Comparison of ENCODE assay signal across 16 cellular contexts in genomic region chr10:102335184-102335583, GRCh38.
DNase-seq lines count a peak whose midpoint lies in the region; ATAC-seq and TF ChIP-seq lines count a peak whose summit lies in the region.
"Had no signal": no experiment of that assay in that cellular context is flagged by ENCODE, and none has a peak within 500 bp of the region (broad histone marks: within the 10 kb centered on the region; RNA-seq: fewer than 3 reads in every experiment).

No MANE protein-coding gene starts in this region.

- ATAC-seq in body of pancreas (no peak), left ventricle myocardium superior (peak; percentile 88), HG03280 (IDR thresholded peaks at IDR 0.05; ENCODE audit: unreplicated experiment) (no peak), GM21825 (IDR thresholded peaks at IDR 0.05; ENCODE audit: unreplicated experiment) (no peak)

- no peak overlapping the region for H3K4me3 ChIP-seq in body of pancreas
- H3K4me3 ChIP-seq in prostate gland = no peak overlapping the region

- H3K4me1 Mint-ChIP-seq in nephron progenitor cell = peaks cover 25% of the 10 kb centered on the region
- H3K4me1 Mint-ChIP-seq: memory B cell had no signal

- DNase-seq in AG20443 (ENCODE audit: low spot score) (peak; percentile 64), body of pancreas (peak; percentile 19 to 34 (median 24)), left ventricle myocardium superior (peak; percentile 74), prostate gland (ENCODE audit: low spot score) (peak; percentile 31), H4 (ENCODE audit: low spot score) (no peak), nephron progenitor cell (no peak)
- DNase-seq: activated CD8-positive, alpha-beta memory T cell treated with anti-CD3 and anti-CD28 coated beads, Interleukin-2, amount 50 U/mL, for 48 hours; CD8-positive, alpha-beta memory T cell; KBM-7; NCI-H1105; SHP77 treated with DMSO at 0.1 percent for 48 hours had no signal

- no peaks in the 10 kb centered on the region for H3K9me3 Mint-ChIP-seq in nephron progenitor cell
- H3K9me3 Mint-ChIP-seq: CD8-positive, alpha-beta memory T cell; memory B cell; T-helper 2 cell treated with Interferon-gamma antibody and Interleukin-4, amounts not matched to agents 5 μg/mL and 100 μg/mL, for 36 hours had no signal

- H3K27me3 Mint-ChIP-seq in nephron progenitor cell (ENCODE audit: low read depth, poor library complexity) = peaks cover 4% of the 10 kb centered on the region
- H3K27me3 Mint-ChIP-seq: activated naive CD8-positive, alpha-beta T cell; CD8-positive, alpha-beta memory T cell; memory B cell had no signal

- no peak overlapping the region for H3K4me3 Mint-ChIP-seq in nephron progenitor cell
- H3K4me3 Mint-ChIP-seq: activated naive CD8-positive, alpha-beta T cell; CD8-positive, alpha-beta memory T cell; memory B cell; T-helper 2 cell treated with Interferon-gamma antibody and Interleukin-4, amounts not matched to agents 5 μg/mL and 100 μg/mL, for 36 hours had no signal

- H3K36me3 ChIP-seq in body of pancreas (replicated peaks in 1 of 2; ENCODE audit: insufficient read depth in 1 of 2, low read depth in 2 of 2) (no peaks in the 10 kb centered on the region), prostate gland (no peaks in the 10 kb centered on the region)

- TF ChIP-seq POLR2A in body of pancreas (IDR thresholded peaks at IDR 0.05) (no peak), prostate gland (IDR thresholded peaks at IDR 0.05) (no peak)

- WGBS in body of pancreas, 2 donors = 59 to 61% methylated on average over 3 of the region's 3 CpGs
- WGBS in prostate gland = 48% methylated on average over 3 of the region's 3 CpGs

- no peak overlapping the region for H3K27ac Mint-ChIP-seq in nephron progenitor cell
- H3K27ac Mint-ChIP-seq: activated naive CD8-positive, alpha-beta T cell; memory B cell; T-helper 2 cell treated with Interferon-gamma antibody and Interleukin-4, amounts not matched to agents 5 μg/mL and 100 μg/mL, for 36 hours had no signal

- H3K9me3 ChIP-seq in body of pancreas (no peaks in the 10 kb centered on the region), prostate gland (no peaks in the 10 kb centered on the region)

- no peaks in the 10 kb centered on the region for H3K27me3 ChIP-seq in body of pancreas
- H3K27me3 ChIP-seq in prostate gland (replicated peaks; ENCODE audit: insufficient read depth) = no peaks in the 10 kb centered on the region

- H3K27ac ChIP-seq in body of pancreas (no peak overlapping the region), prostate gland (no peak overlapping the region)

- TF ChIP-seq CTCF in body of pancreas (IDR thresholded peaks at IDR 0.05) = no peak
- no peak for TF ChIP-seq CTCF in prostate gland (IDR thresholded peaks at IDR 0.05)
- TF ChIP-seq CTCF in nephron progenitor cell (IDR thresholded peaks at IDR 0.05) = no peak

- H3K4me1 ChIP-seq in body of pancreas (peaks cover 13% of the 10 kb centered on the region), prostate gland (replicated peaks) (no peaks in the 10 kb centered on the region)

- intact Hi-C loops in body of pancreas (cut with DNase I) (no loop called here), left ventricle myocardium superior (cut with micrococcal nuclease) (no loop called here), prostate gland (cut with DNase I) (no loop called here)

- H3K36me3 Mint-ChIP-seq in nephron progenitor cell (ENCODE audit: low read depth) = peaks cover 13% of the 10 kb centered on the region
- H3K36me3 Mint-ChIP-seq: activated naive CD8-positive, alpha-beta T cell had no signal

Comparison
In these comparisons a context has a peak if more than half of its experiments do, and no peak if none do; other contexts are left out.
1. DNase-seq: peak in AG20443 (single experiment), body of pancreas (4 of 4), left ventricle myocardium superior (single experiment) and prostate gland (single experiment); none in H4 (single experiment) and nephron progenitor cell (single experiment).